ENCODE assay signal across 15 cellular contexts in the genomic region with DNA sequence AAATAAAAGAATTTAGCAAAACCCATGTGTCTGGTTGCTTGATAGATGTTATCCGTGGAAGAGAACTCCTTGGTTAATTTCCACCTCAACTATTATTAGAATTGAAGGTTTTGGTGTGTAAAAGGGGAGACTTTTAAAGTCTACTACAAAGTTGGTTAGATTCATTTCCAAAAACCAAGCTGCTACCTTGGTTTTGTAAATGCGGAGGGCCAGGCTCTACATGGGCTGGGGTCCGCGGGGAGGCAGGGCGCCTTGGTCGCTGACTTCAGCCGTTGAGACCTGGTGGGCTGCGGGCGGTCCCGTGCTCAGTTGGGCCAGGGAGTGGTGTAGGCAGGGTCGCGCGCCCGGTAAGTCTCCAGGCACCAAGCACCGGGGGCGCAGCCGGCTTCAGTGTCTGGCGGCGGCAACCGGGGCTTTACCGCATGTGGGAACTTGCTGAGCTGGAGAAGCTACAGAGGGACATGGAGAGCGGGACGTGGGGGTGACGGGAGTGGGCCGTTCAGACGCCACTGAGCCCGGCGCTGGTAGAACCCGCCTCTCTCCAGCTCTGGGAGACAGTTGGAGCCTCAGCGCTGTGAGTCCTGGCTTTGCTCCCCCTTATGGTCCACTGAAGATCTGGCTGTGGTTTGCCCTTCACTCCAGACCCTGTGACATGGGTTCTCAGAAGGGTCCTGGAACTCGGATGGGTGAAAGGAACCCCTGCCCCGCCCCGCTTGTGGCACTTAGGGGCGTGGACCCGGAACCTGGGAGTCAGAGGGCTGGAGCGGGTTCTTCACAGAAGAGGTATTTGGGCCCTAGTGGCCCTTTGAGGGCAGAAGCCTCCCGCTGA. TPM values are rescaled to one million over a fixed set of nuclear protein-coding genes. Genes with fewer than 3 reads are reported as not detected.
DNase-seq lines count a peak whose midpoint lies in the region; ATAC-seq and TF ChIP-seq lines count a peak whose summit lies in the region.
"Had no signal": no experiment of that assay in that cellular context is flagged by ENCODE, and none has a peak within 500 bp of the region (broad histone marks: within the 10 kb centered on the region; RNA-seq: fewer than 3 reads in every experiment).

No MANE protein-coding gene starts in this region.

- peaks cover 13% of the 10 kb centered on the region for H3K4me1 Mint-ChIP-seq in activated CD4-positive, alpha-beta T cell treated with anti-CD3 and anti-CD28 coated beads for 36 hours
- H3K4me1 Mint-ChIP-seq in T-helper 17 cell = no peaks in the 10 kb centered on the region

- H3K4me3 ChIP-seq in gastroesophageal sphincter = no peak overlapping the region
- no peak overlapping the region for H3K4me3 ChIP-seq in prostate gland
- H3K4me3 ChIP-seq: gastrocnemius medialis, SK-N-MC had no signal

- peaks cover 62% of the 10 kb centered on the region for H3K27me3 Mint-ChIP-seq in activated CD4-positive, alpha-beta T cell treated with anti-CD3 and anti-CD28 coated beads for 36 hours
- H3K27me3 Mint-ChIP-seq in T-helper 17 cell = peaks cover 78% of the 10 kb centered on the region

- POLR2A ChIA-PET in activated CD4-positive, alpha-beta T cell treated with anti-CD3 and anti-CD28 coated beads for 36 hours (lab: Charles Lee) = interaction anchor here (0.6 kb wide), 1 partner anchor 154 kb away, joined by 4 read pairs; no protein-coding TSS in a partner anchor

- peaks cover 3% of the 10 kb centered on the region for H3K36me3 Mint-ChIP-seq in activated CD4-positive, alpha-beta T cell treated with anti-CD3 and anti-CD28 coated beads for 36 hours (ENCODE audit: low read depth)
- H3K36me3 Mint-ChIP-seq in T-helper 17 cell (ENCODE audit: low read depth) = no peaks in the 10 kb centered on the region

- 39 to 76% methylated on average over 7 to 13 of the region's 37 CpGs for WGBS in gastroesophageal sphincter (ENCODE audit: low coverage in 1 of 2), 2 donors
- WGBS in prostate gland = 21% methylated on average over 37 of the region's 37 CpGs

- H3K9me3 ChIP-seq in T-helper 17 cell (ENCODE audit: control insufficient read depth, low read length, poor library complexity, severe bottlenecking) = peaks cover 3% of the 10 kb centered on the region
- H3K9me3 ChIP-seq in gastroesophageal sphincter = no peaks in the 10 kb centered on the region
- no peaks in the 10 kb centered on the region for H3K9me3 ChIP-seq in prostate gland
- H3K9me3 ChIP-seq: gastrocnemius medialis had no signal

- peak; percentile 6 for ATAC-seq in activated CD4-positive, alpha-beta T cell treated with anti-CD3 and anti-CD28 coated beads for 36 hours
- ATAC-seq in T-helper 17 cell (no peak), gastroesophageal sphincter (no peak), HG02981 (IDR thresholded peaks at IDR 0.05; ENCODE audit: unreplicated experiment) (no peak)
- ATAC-seq: gastrocnemius medialis; naive thymus-derived CD4-positive, alpha-beta T cell had no signal

- peaks cover 11% of the 10 kb centered on the region for H3K27me3 ChIP-seq in gastroesophageal sphincter
- peaks cover 23% of the 10 kb centered on the region for H3K27me3 ChIP-seq in prostate gland (replicated peaks; ENCODE audit: insufficient read depth)

- H3K36me3 ChIP-seq in gastroesophageal sphincter = peaks cover 0 to 37% of the 10 kb centered on the region in 2 donors
- no peaks in the 10 kb centered on the region for H3K36me3 ChIP-seq in prostate gland
- H3K36me3 ChIP-seq: gastrocnemius medialis had no signal

- no peak for TF ChIP-seq EP300 in gastroesophageal sphincter (IDR thresholded peaks at IDR 0.05)

- TF ChIP-seq POLR2A in gastroesophageal sphincter (IDR thresholded peaks at IDR 0.05) = no peak
- TF ChIP-seq POLR2A in prostate gland (IDR thresholded peaks at IDR 0.05) = no peak

- H3K4me3 Mint-ChIP-seq in activated CD4-positive, alpha-beta T cell treated with anti-CD3 and anti-CD28 coated beads for 36 hours = no peak overlapping the region
- peak overlapping the region; percentile 31 for H3K4me3 Mint-ChIP-seq in T-helper 17 cell

- DNase-seq in activated CD4-positive, alpha-beta T cell treated with anti-CD3 and anti-CD28 coated beads for 36 hours = peak; percentile 12
- DNase-seq in activated CD4-positive, alpha-beta T cell treated with anti-CD3 and anti-CD28 coated beads, Interleukin-2, amount 50 U/mL, for 4 hours = no peak
- DNase-seq in T-helper 17 cell (no peak), prostate gland (ENCODE audit: low spot score) (no peak), NCI-H526 (lab: John Stamatoyannopoulos, UW) (no peak), SHP77 treated with DMSO at 0.1 percent for 48 hours (lab: John Stamatoyannopoulos, UW) (no peak)
- DNase-seq: activated T-cell treated with anti-CD3 and anti-CD28 coated beads, Interleukin-2, amount 50 U/mL, for 1 hour; amniotic stem cell; effector memory CD4-positive, alpha-beta T cell; gastrocnemius medialis; naive thymus-derived CD4-positive, alpha-beta T cell; NCI-H2171 treated with DMSO at 0.1 percent for 48 hours had no signal

- TF ChIP-seq CTCF in gastroesophageal sphincter (IDR thresholded peaks at IDR 0.05) (no peak), prostate gland (IDR thresholded peaks at IDR 0.05) (no peak)

- no peak overlapping the region for H3K27ac Mint-ChIP-seq in activated CD4-positive, alpha-beta T cell treated with anti-CD3 and anti-CD28 coated beads for 36 hours
- H3K27ac Mint-ChIP-seq in T-helper 17 cell = peak overlapping the region; percentile 32

- H3K27ac ChIP-seq in gastroesophageal sphincter (peak overlapping the region in 3 of 4 donors; percentile 10 to 64 (median 10)), prostate gland (peak overlapping the region; percentile 60 to 66)
- H3K27ac ChIP-seq: gastrocnemius medialis, SK-N-MC had no signal

- intact Hi-C loops in activated CD4-positive, alpha-beta T cell treated with anti-CD3 and anti-CD28 coated beads for 36 hours (cut with DNase I, micrococcal nuclease) = no loop called here
- intact Hi-C loops in prostate gland (cut with DNase I) = loop anchor here (10.0 kb wide), 1 partner anchor 1290 kb away; no protein-coding TSS in a partner anchor

- H3K4me1 ChIP-seq in gastroesophageal sphincter (peaks cover 0 to 20% (median 0%) of the 10 kb centered on the region in 3 donors), prostate gland (replicated peaks) (no peaks in the 10 kb centered on the region)
- H3K4me1 ChIP-seq: gastrocnemius medialis had no signal

- CTCF ChIA-PET in activated CD4-positive, alpha-beta T cell treated with anti-CD3 and anti-CD28 coated beads for 36 hours (lab: Charles Lee) = interaction anchor here (0.7 to 0.9 kb wide), 2 partner anchors 8 to 1931 kb away, joined by 3 to 7 read pairs; no protein-coding TSS in a partner anchor

- H3K9me3 Mint-ChIP-seq in activated CD4-positive, alpha-beta T cell treated with anti-CD3 and anti-CD28 coated beads for 36 hours (ENCODE audit: low read depth) = no peaks in the 10 kb centered on the region

RNA-seq across cellular contexts. Expression of gene NR2F1, which starts 11.8 kb away (rescaled TPM):
- not detected for total RNA-seq in activated CD4-positive, alpha-beta T cell treated with anti-CD3 and anti-CD28 coated beads for 36 hours
- total RNA-seq in T-helper 17 cell (not detected), gastroesophageal sphincter (100 to 1,000 TPM in 1 of 4 donors, 10 to 100 TPM in 3; 29.4 to 111 (median 37.8) TPM), prostate gland (10 to 100 TPM; 14.9 to 49.3 TPM)
- total RNA-seq: naive thymus-derived CD4-positive, alpha-beta T cell had no signal

RNA-seq across cellular contexts. Expression of gene NR2F1-AS1, which starts 13.8 kb away (rescaled TPM):
- not detected for total RNA-seq in activated CD4-positive, alpha-beta T cell treated with anti-CD3 and anti-CD28 coated beads for 36 hours
- total RNA-seq in T-helper 17 cell = not detected
- 10 to 100 TPM in 2 of 4 donors, 1 to 10 TPM in 2; 6.0 to 48.1 (median 14.4) TPM for total RNA-seq in gastroesophageal sphincter
- 10 to 100 TPM; 11.9 to 12.4 TPM for total RNA-seq in prostate gland
- total RNA-seq: naive thymus-derived CD4-positive, alpha-beta T cell had no signal

Comparison
In these comparisons a context has a peak if more than half of its experiments do, and no peak if none do; other contexts are left out.
1. RNA of gene NR2F1, which starts 11.8 kb away (total RNA-seq): 14.9 to 49.3 TPM in prostate gland and 29.4 to 111 TPM in gastroesophageal sphincter; not detected in activated CD4-positive, alpha-beta T cell treated with anti-CD3 and anti-CD28 coated beads for 36 hours and not detected in T-helper 17 cell; every median in the first group is over 10 times any median in the second.
2. RNA of gene NR2F1-AS1, which starts 13.8 kb away (total RNA-seq): 6.0 to 48.1 TPM in gastroesophageal sphincter and 11.9 to 12.4 TPM in prostate gland; not detected in activated CD4-positive, alpha-beta T cell treated with anti-CD3 and anti-CD28 coated beads for 36 hours and not detected in T-helper 17 cell; every median in the first group is over 4 times any median in the second.